11 cellular contexts compared by ENCODE assay signal in genomic region chr3:177618873-177619771, GRCh38.
A peak's percentile ranks its signal among the peaks of the same experiment; 100 is the strongest.
DNase-seq lines count a peak whose midpoint lies in the region; ATAC-seq and TF ChIP-seq lines count a peak whose summit lies in the region.
"Had no signal": no experiment of that assay in that cellular context is flagged by ENCODE, and none has a peak within 500 bp of the region (broad histone marks: within the 10 kb centered on the region; RNA-seq: fewer than 3 reads in every experiment).

No MANE protein-coding gene starts in this region.

- DNase-seq in NCI-H2196 treated with DMSO at 0.1 percent for 48 hours (lab: John Stamatoyannopoulos, UW; ENCODE audit: unreplicated experiment) (peak; percentile 63), esophagus squamous epithelium (lab: John Stamatoyannopoulos, UW) (no peak), neuronal stem cell (ENCODE audit: low spot score) (no peak), NCI-H510A (lab: John Stamatoyannopoulos, UW) (no peak)
- no peak for DNase-seq in activated T-cell treated with anti-CD3 and anti-CD28 coated beads, Interleukin-2, amount 50 U/mL, for 72 hours
- DNase-seq: CD4-positive, CD25-positive, alpha-beta regulatory T cell; effector memory CD4-positive, alpha-beta T cell had no signal

- H3K27me3 ChIP-seq in ACC112 (ENCODE audit: insufficient read depth, low read length) = no peaks in the 10 kb centered on the region
- no peaks in the 10 kb centered on the region for H3K27me3 ChIP-seq in esophagus squamous epithelium
- no peaks in the 10 kb centered on the region for H3K27me3 ChIP-seq in neuronal stem cell (ENCODE audit: control insufficient read depth in 3 of 3, insufficient read depth in 3 of 3, low read depth in 1 of 3, low read length in 3 of 3)

- no peak overlapping the region for H4K91ac ChIP-seq in neuronal stem cell (ENCODE audit: low read depth, low read length, poor library complexity)

- peaks cover 15% of the 10 kb centered on the region for H3K4me1 Mint-ChIP-seq in activated T-cell treated with anti-CD3 and anti-CD28 coated beads, Interleukin-2, amount 50 U/mL, for 72 hours (ENCODE audit: low read depth)

- no peak overlapping the region for H3K9ac ChIP-seq in neuronal stem cell (ENCODE audit: low read depth, low read length, poor library complexity)
- H3K9ac ChIP-seq: KMS-11 had no signal

- no peak overlapping the region for H3K18ac ChIP-seq in neuronal stem cell (ENCODE audit: low read length)

- no peaks in the 10 kb centered on the region for H3K9me3 Mint-ChIP-seq in activated T-cell treated with anti-CD3 and anti-CD28 coated beads, Interleukin-2, amount 50 U/mL, for 72 hours

- no peaks in the 10 kb centered on the region for H3K9me3 ChIP-seq in esophagus squamous epithelium
- no peaks in the 10 kb centered on the region for H3K9me3 ChIP-seq in neuronal stem cell (replicated peaks in 1 of 2; ENCODE audit: control insufficient read depth in 2 of 2, insufficient read depth in 1 of 2, low read depth in 1 of 2, low read length in 2 of 2)

- peak overlapping the region; percentile 97 for H2AFZ ChIP-seq in ACC112 (ENCODE audit: low read length, unreplicated experiment)
- H2AFZ ChIP-seq in neuronal stem cell (ENCODE audit: low read length) = peak overlapping the region; percentile 60

- intact Hi-C loops in esophagus squamous epithelium (cut with DNase I) = no loop called here

- H3K36me3 ChIP-seq in ACC112 (ENCODE audit: insufficient read depth, low read length) = no peaks in the 10 kb centered on the region
- no peaks in the 10 kb centered on the region for H3K36me3 ChIP-seq in esophagus squamous epithelium
- no peaks in the 10 kb centered on the region for H3K36me3 ChIP-seq in neuronal stem cell (replicated peaks in 1 of 2; ENCODE audit: control insufficient read depth in 2 of 2, insufficient read depth in 2 of 2, low read length in 2 of 2)

- no peak overlapping the region for H3K23ac ChIP-seq in neuronal stem cell (ENCODE audit: low read depth, low read length, poor library complexity)

- no peaks in the 10 kb centered on the region for H3K79me2 ChIP-seq in ACC112 (ENCODE audit: control insufficient read depth, insufficient read depth, low read length, unreplicated experiment)

- ATAC-seq in HG02938 (IDR thresholded peaks at IDR 0.05; ENCODE audit: unreplicated experiment) = no peak
- ATAC-seq in HG03095 (IDR thresholded peaks at IDR 0.05; ENCODE audit: unreplicated experiment) = no peak
- ATAC-seq in activated T-cell treated with anti-CD3 and anti-CD28 coated beads, Interleukin-2, amount 50 U/mL, for 72 hours (replicated peaks in 1 of 2) = no peak

- no peak overlapping the region for H3K27ac Mint-ChIP-seq in activated T-cell treated with anti-CD3 and anti-CD28 coated beads, Interleukin-2, amount 50 U/mL, for 72 hours
- H3K27ac Mint-ChIP-seq: CD4-positive, CD25-positive, alpha-beta regulatory T cell had no signal

- 18 to 25% methylated on average over 9 of the region's 9 CpGs for WGBS in esophagus squamous epithelium, 2 donors
- no CpG with 5 or more reads among the region's 9 CpGs for WGBS in neuronal stem cell (ENCODE audit: extremely low coverage in 2 of 2, insufficient read length in 2 of 2, insufficient replicate concordance in 1 of 2), 2 donors

- H3K4me3 Mint-ChIP-seq in activated T-cell treated with anti-CD3 and anti-CD28 coated beads, Interleukin-2, amount 50 U/mL, for 72 hours = no peak overlapping the region
- H3K4me3 Mint-ChIP-seq: CD4-positive, CD25-positive, alpha-beta regulatory T cell had no signal

- no peak overlapping the region for H2BK120ac ChIP-seq in neuronal stem cell (ENCODE audit: low read depth, low read length)

- H3K79me1 ChIP-seq in neuronal stem cell (ENCODE audit: low read depth, low read length) = no peaks in the 10 kb centered on the region

- H2BK12ac ChIP-seq in neuronal stem cell (ENCODE audit: low read length) = no peak overlapping the region

- TF ChIP-seq POLR2A in esophagus squamous epithelium (IDR thresholded peaks at IDR 0.05) = no peak

- peak overlapping the region; percentile 88 for H3K27ac ChIP-seq in ACC112 (ENCODE audit: low read depth, low read length)
- peak overlapping the region; percentile 56 to 81 (median 73) for H3K27ac ChIP-seq in esophagus squamous epithelium
- peak overlapping the region; percentile 5 for H3K27ac ChIP-seq in neuronal stem cell (replicated peaks; ENCODE audit: low read length)
- H3K27ac ChIP-seq: KMS-11 had no signal

- no peaks in the 10 kb centered on the region for H3K36me3 Mint-ChIP-seq in activated T-cell treated with anti-CD3 and anti-CD28 coated beads, Interleukin-2, amount 50 U/mL, for 72 hours (ENCODE audit: insufficient read depth in 2 of 2)
- H3K36me3 Mint-ChIP-seq: CD4-positive, CD25-positive, alpha-beta regulatory T cell had no signal

- H3K4me1 ChIP-seq in ACC112 (ENCODE audit: control insufficient read depth, insufficient read depth, low read length, unreplicated experiment) (peaks cover 37% of the 10 kb centered on the region), esophagus squamous epithelium (peaks cover 25 to 64% (median 32%) of the 10 kb centered on the region in 3 donors), neuronal stem cell (ENCODE audit: control insufficient read depth in 2 of 2, insufficient read depth in 1 of 2, low read depth in 1 of 2, low read length in 2 of 2) (peaks cover 0 to 14% of the 10 kb centered on the region in 2 donors)

- no peak overlapping the region for H3K14ac ChIP-seq in neuronal stem cell (ENCODE audit: low read length)

- H2AK5ac ChIP-seq in neuronal stem cell (ENCODE audit: low read depth, low read length) = no peak overlapping the region

- H3K4me3 ChIP-seq in ACC112 (ENCODE audit: low read depth, low read length) (peak overlapping the region; percentile 52; the same call in 1 of the 2 replicates), esophagus squamous epithelium (no peak overlapping the region), neuronal stem cell (ENCODE audit: low read length in 2 of 2) (no peak overlapping the region)

- H3K27me3 Mint-ChIP-seq in activated T-cell treated with anti-CD3 and anti-CD28 coated beads, Interleukin-2, amount 50 U/mL, for 72 hours (ENCODE audit: low read depth) = no peaks in the 10 kb centered on the region
- H3K27me3 Mint-ChIP-seq: CD4-positive, CD25-positive, alpha-beta regulatory T cell had no signal

- no peak overlapping the region for H3K4ac ChIP-seq in neuronal stem cell (ENCODE audit: low read length)

- no peak for TF ChIP-seq CTCF in esophagus squamous epithelium (IDR thresholded peaks at IDR 0.05)

- no peak overlapping the region for H2BK15ac ChIP-seq in neuronal stem cell (ENCODE audit: low read length)

- no peak overlapping the region for H4K8ac ChIP-seq in neuronal stem cell (ENCODE audit: low read depth, low read length)

- no peak overlapping the region for H2BK5ac ChIP-seq in neuronal stem cell (ENCODE audit: low read length)

- no peak overlapping the region for H3K4me2 ChIP-seq in neuronal stem cell (ENCODE audit: insufficient read depth, low read length, poor library complexity, severe bottlenecking)
- H3K4me2 ChIP-seq: KMS-11 had no signal

Comparison
In these comparisons a context has a peak if more than half of its experiments do, and no peak if none do; other contexts are left out.
1. H3K27ac ChIP-seq: peak in every context shown above with its lines; median percentile 88 in ACC112; 73 in esophagus squamous epithelium; 5 in neuronal stem cell.